ENCODE assay signal across 8 cellular contexts in the genomic region with DNA sequence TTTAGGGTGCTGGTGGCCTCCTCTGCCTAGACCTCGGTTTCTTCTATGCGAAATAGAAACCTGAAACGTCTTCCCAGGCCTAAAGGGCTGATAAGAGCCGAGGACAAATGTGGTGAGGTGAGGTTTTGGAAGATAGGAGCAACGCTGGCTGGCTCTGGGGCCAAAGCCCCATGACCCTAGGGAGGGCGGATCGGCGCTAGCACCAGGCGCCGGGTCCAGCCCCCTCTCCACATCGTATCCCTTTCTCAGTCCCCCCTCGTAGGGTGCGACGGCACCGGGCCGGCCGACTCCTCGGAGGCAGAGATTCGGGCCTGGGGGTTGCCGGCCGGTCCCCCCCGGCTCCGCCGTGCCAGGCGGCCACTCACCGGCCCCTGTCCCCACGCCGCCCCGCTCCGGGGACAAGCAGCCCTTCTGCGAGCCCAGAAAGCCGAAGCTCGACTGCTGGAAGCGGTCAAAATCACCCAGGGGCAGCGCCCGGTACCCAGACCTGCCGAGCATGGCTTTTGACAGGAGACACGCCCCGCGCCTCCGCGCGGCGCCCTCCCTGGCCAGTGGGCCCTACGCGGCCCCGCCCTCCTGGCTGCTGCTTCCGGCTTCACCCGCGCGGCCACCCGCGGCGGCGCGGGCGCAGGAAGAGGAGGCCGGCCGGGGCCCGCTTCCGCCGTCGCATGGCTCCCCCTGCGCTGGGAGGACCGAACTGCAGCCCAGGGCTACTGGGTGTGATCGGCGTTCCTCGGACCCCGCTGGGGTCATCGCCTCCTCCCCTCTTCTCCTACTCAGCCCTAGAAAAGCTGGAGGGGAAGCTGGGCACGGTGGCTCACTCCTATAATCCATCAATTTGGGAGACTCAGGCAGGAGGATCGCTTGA. TPM values are rescaled to one million over a fixed set of nuclear protein-coding genes. Genes with fewer than 3 reads are reported as not detected.
DNase-seq lines count a peak whose midpoint lies in the region; ATAC-seq and TF ChIP-seq lines count a peak whose summit lies in the region.

A gene with protein sequence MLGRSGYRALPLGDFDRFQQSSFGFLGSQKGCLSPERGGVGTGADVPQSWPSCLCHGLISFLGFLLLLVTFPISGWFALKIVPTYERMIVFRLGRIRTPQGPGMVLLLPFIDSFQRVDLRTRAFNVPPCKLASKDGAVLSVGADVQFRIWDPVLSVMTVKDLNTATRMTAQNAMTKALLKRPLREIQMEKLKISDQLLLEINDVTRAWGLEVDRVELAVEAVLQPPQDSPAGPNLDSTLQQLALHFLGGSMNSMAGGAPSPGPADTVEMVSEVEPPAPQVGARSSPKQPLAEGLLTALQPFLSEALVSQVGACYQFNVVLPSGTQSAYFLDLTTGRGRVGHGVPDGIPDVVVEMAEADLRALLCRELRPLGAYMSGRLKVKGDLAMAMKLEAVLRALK (minus strand): TSS at position 570 of the 868 bp plus-strand sequence. CDS start 72 bp downstream, at position 498.

- in situ Hi-C loops in transverse colon (cut with MboI; ENCODE audit: low pct_ligation_motif_present in 1 of 4, low pct_unique_long_range_greater_than_20kb in 1 of 4, low sequenced_read_pairs in 3 of 4): no loop called here

- H3K4me3 ChIP-seq in GM12875 (ENCODE audit: low read depth, low read length): peak within 1 kb of the TSS; percentile 83
- peak within 1 kb of the TSS; percentile 84 for H3K4me3 ChIP-seq in adipocyte (ENCODE audit: low read length)
- H3K4me3 ChIP-seq in heart left ventricle: peak within 1 kb of the TSS; percentile 60 to 96 (median 87)
- H3K4me3 ChIP-seq in transverse colon: peak within 1 kb of the TSS; percentile 84 to 98 (median 90)

- intact Hi-C loops in heart left ventricle (cut with DNase I): loop anchor here in 1 of 10 donors (5.0 kb wide), 1 partner anchor 50 kb away; no protein-coding TSS in a partner anchor
- intact Hi-C loops in transverse colon (cut with DNase I; ENCODE audit: low total_unique reads): no loop called here

- H3K9me3 ChIP-seq in adipocyte (ENCODE audit: control insufficient read depth, low read length) (no peaks in the 10 kb centered on the region), heart left ventricle (no peaks in the 10 kb centered on the region), transverse colon (no peaks in the 10 kb centered on the region)

- peak within 1 kb of the TSS; percentile 92 for H3K9ac ChIP-seq in adipocyte (ENCODE audit: low read length)

- TF ChIP-seq CTCF in GM12875 (IDR thresholded peaks at IDR 0.05; ENCODE audit: borderline replicate concordance, insufficient read depth, low read depth, low read length): peak; percentile 95
- TF ChIP-seq CTCF in heart left ventricle (IDR thresholded peaks at IDR 0.05): peak; percentile 82 to 99 (median 96)
- TF ChIP-seq CTCF in transverse colon (IDR thresholded peaks at IDR 0.05): peak; percentile 79 to 96 (median 89)

- peak; percentile 78 for DNase-seq in NCI-H1105 (lab: John Stamatoyannopoulos, UW)
- DNase-seq in T follicular helper cell (ENCODE audit: low read depth): peak; percentile 92
- DNase-seq in adipocyte (ENCODE audit: low read depth): peak; percentile 97
- peak; percentile 92 to 97 (median 96) for DNase-seq in heart left ventricle
- peak; percentile 90 for DNase-seq in pons (ENCODE audit: low spot score)
- peak; percentile 95 for DNase-seq in transverse colon

- no peak for TF ChIP-seq EP300 in transverse colon (IDR thresholded peaks at IDR 0.05; ENCODE audit: low read depth)

- 1% methylated on average over 41 to 72 of the region's 72 CpGs for WGBS in heart left ventricle, 4 donors
- WGBS in transverse colon (ENCODE audit: low coverage in 1 of 2), 2 donors: 1% methylated on average over 68 of the region's 72 CpGs; no CpG with 5 or more reads in 1 of the 2 donors

- H3K27me3 ChIP-seq in adipocyte (replicated peaks; ENCODE audit: control insufficient read depth, insufficient read depth, low read length) (no peaks in the 10 kb centered on the region), heart left ventricle (no peaks in the 10 kb centered on the region), transverse colon (no peaks in the 10 kb centered on the region)

- peaks cover 7% of the 10 kb centered on the region for H3K36me3 ChIP-seq in adipocyte (ENCODE audit: control insufficient read depth, insufficient read depth, low read length, severe bottlenecking)
- peaks cover 0 to 19% (median 6%) of the 10 kb centered on the region in 9 donors for H3K36me3 ChIP-seq in heart left ventricle
- no peaks in the 10 kb centered on the region for H3K36me3 ChIP-seq in transverse colon

- TF ChIP-seq POLR2A in heart left ventricle (IDR thresholded peaks at IDR 0.05): peak in 1 of 2 donors; percentile 64
- TF ChIP-seq POLR2A in transverse colon (IDR thresholded peaks at IDR 0.05): peak; percentile 65

- H3K27ac ChIP-seq in heart left ventricle (peak within 1 kb of the TSS; percentile 90 to 100 (median 95)), transverse colon (peak within 1 kb of the TSS; percentile 89 to 96 (median 93))

- H3K4me1 ChIP-seq in adipocyte (ENCODE audit: control insufficient read depth, insufficient read depth, low read length) (peaks cover 75% of the 10 kb centered on the region), heart left ventricle (peaks cover 24 to 86% (median 77%) of the 10 kb centered on the region in 12 donors), transverse colon (peaks cover 21 to 76% (median 52%) of the 10 kb centered on the region in 4 donors)

- peak; percentile 83 for ATAC-seq in HG02642 (IDR thresholded peaks at IDR 0.05; ENCODE audit: poor library complexity, unreplicated experiment)
- ATAC-seq in heart left ventricle: peak; percentile 60 to 89 (median 82)

RNA-seq across cellular contexts. Expression of the gene that starts here (rescaled TPM):
- total RNA-seq in heart left ventricle (10 to 100 TPM; 25.0 to 41.1 (median 27.4) TPM), transverse colon (10 to 100 TPM in 1 of 4 donors, 1 to 10 TPM in 2, under 1 TPM in 1; 0.75 to 14.6 (median 4.5) TPM)
- 10 to 100 TPM; 27.7 to 38.9 TPM for polyA plus RNA-seq in heart left ventricle

Comparison
In these comparisons a context has a peak if more than half of its experiments do, and no peak if none do; other contexts are left out.
1. Peak in every context shown above with its lines: DNase-seq, ATAC-seq, H3K4me3 ChIP-seq and H3K27ac ChIP-seq.